9 cellular contexts compared by ENCODE assay signal in genomic region chr3:122299872-122300460, GRCh38. TPM values are rescaled to one million over a fixed set of nuclear protein-coding genes. Genes with fewer than 3 reads are reported as not detected.
DNase-seq lines count a peak whose midpoint lies in the region; ATAC-seq and TF ChIP-seq lines count a peak whose summit lies in the region.
"Had no signal": no experiment of that assay in that cellular context is flagged by ENCODE, and none has a peak within 500 bp of the region (broad histone marks: within the 10 kb centered on the region; RNA-seq: fewer than 3 reads in every experiment).

No MANE protein-coding gene starts in this region.

- no peak for TF ChIP-seq EP300 in transverse colon (IDR thresholded peaks at IDR 0.05; ENCODE audit: low read depth)

- in situ Hi-C loops in transverse colon (cut with MboI; ENCODE audit: low pct_ligation_motif_present in 1 of 4, low pct_unique_long_range_greater_than_20kb in 1 of 4, low sequenced_read_pairs in 3 of 4) = no loop called here

- no peaks in the 10 kb centered on the region for H3K36me3 ChIP-seq in transverse colon

- H3K27ac ChIP-seq in VCaP (no peak overlapping the region), foreskin keratinocyte (no peak overlapping the region), transverse colon (no peak overlapping the region)

- WGBS in transverse colon (ENCODE audit: low coverage in 1 of 2), 2 donors = 90% methylated on average over 12 of the region's 12 CpGs

- H3K4me3 ChIP-seq in transverse colon = no peak overlapping the region

- intact Hi-C loops in transverse colon (cut with DNase I; ENCODE audit: low total_unique reads) = no loop called here

- no peak for ATAC-seq in foreskin keratinocyte
- no peak for ATAC-seq in HG03378 (IDR thresholded peaks at IDR 0.05; ENCODE audit: unreplicated experiment)

- DNase-seq in CMK (ENCODE audit: low read depth) = peak; percentile 20
- peak; percentile 8 for DNase-seq in HK-2 (ENCODE audit: unreplicated experiment)
- DNase-seq in foreskin keratinocyte = no peak
- no peak for DNase-seq in transverse colon
- DNase-seq in NCI-H226 = no peak
- no peak for DNase-seq in NCI-H69 (lab: John Stamatoyannopoulos, UW)

- H3K9me3 ChIP-seq in transverse colon = no peaks in the 10 kb centered on the region

- H3K4me1 ChIP-seq in foreskin keratinocyte (no peaks in the 10 kb centered on the region), transverse colon (peaks cover 0 to 3% (median under 1%) of the 10 kb centered on the region in 4 donors)

- no peak for TF ChIP-seq POLR2A in transverse colon (IDR thresholded peaks at IDR 0.05)

- TF ChIP-seq CTCF in VCaP (conservative IDR thresholded peaks at IDR 0.05) (peak; percentile 63), foreskin keratinocyte (conservative IDR thresholded peaks at IDR 0.05) (peak; percentile 80), transverse colon (IDR thresholded peaks at IDR 0.05) (peak; percentile 48 to 71 (median 59))

- H3K27me3 ChIP-seq in foreskin keratinocyte = no peaks in the 10 kb centered on the region
- H3K27me3 ChIP-seq in transverse colon = no peaks in the 10 kb centered on the region

RNA-seq across cellular contexts. Expression of gene CSTA, which starts 25.1 kb away (rescaled TPM):
- total RNA-seq in foreskin keratinocyte (336 and 383 TPM in 2 replicates), transverse colon (1 to 10 TPM in 1 of 4 donors, not detected in 3; 1.4 TPM)
- polyA plus RNA-seq in foreskin keratinocyte = 474 and 545 TPM in 2 replicates
- total RNA-seq: renal cortical epithelial cell had no signal

Comparison
In these comparisons a context has a peak if more than half of its experiments do, and no peak if none do; other contexts are left out.
1. DNase-seq: peak in CMK (single experiment) and HK-2 (single experiment); none in foreskin keratinocyte (0 of 2), transverse colon (single experiment), NCI-H226 (single experiment) and NCI-H69 (single experiment).
2. RNA of gene CSTA, which starts 25.1 kb away (total RNA-seq): 336 to 383 TPM in foreskin keratinocyte; 1.4 TPM in transverse colon; every median in the first group is over 100 times any median in the second.
3. Peak in every context shown above with its lines, with median percentiles within 50 percentile points of each other: CTCF ChIP-seq.